ENCODE assay signal across 1 cellular context in the genomic region with DNA sequence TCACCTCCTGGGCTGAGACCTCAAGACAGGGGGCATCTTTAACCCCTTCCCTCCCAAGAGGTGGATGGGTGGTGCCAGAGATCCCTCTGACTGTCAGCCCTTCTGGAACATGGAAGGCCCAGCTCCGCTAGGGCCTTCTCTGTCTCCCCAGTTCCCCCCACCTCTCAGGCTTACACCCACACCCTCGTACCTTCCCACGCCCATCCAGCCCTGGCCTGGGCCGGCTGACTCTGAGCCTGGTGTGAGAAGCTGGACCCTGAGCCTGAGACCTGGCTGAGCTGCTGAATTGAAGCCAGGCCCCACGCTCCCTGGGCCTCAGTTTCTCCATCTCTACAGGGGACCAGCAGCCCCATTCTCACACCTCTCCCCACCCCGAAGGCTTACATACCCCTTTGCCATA.
TF ChIP-seq lines count a peak whose summit lies in the region.

No MANE protein-coding gene starts in this region.

TF ChIP-seq in SK-N-SH, 30 proteins besides CTCF, POLR2A, EP300 and RAD21 (continued from another document):
- TF ChIP-seq, protein P1, sequence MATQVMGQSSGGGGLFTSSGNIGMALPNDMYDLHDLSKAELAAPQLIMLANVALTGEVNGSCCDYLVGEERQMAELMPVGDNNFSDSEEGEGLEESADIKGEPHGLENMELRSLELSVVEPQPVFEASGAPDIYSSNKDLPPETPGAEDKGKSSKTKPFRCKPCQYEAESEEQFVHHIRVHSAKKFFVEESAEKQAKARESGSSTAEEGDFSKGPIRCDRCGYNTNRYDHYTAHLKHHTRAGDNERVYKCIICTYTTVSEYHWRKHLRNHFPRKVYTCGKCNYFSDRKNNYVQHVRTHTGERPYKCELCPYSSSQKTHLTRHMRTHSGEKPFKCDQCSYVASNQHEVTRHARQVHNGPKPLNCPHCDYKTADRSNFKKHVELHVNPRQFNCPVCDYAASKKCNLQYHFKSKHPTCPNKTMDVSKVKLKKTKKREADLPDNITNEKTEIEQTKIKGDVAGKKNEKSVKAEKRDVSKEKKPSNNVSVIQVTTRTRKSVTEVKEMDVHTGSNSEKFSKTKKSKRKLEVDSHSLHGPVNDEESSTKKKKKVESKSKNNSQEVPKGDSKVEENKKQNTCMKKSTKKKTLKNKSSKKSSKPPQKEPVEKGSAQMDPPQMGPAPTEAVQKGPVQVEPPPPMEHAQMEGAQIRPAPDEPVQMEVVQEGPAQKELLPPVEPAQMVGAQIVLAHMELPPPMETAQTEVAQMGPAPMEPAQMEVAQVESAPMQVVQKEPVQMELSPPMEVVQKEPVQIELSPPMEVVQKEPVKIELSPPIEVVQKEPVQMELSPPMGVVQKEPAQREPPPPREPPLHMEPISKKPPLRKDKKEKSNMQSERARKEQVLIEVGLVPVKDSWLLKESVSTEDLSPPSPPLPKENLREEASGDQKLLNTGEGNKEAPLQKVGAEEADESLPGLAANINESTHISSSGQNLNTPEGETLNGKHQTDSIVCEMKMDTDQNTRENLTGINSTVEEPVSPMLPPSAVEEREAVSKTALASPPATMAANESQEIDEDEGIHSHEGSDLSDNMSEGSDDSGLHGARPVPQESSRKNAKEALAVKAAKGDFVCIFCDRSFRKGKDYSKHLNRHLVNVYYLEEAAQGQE (IDR thresholded peaks at IDR 0.05; ENCODE audit: low read depth, low read length) = no peak
- no peak for TF ChIP-seq FOXM1 (IDR thresholded peaks at IDR 0.05; ENCODE audit: low read depth)
